In genomic region chr6:14880052-14880451, GRCh38 we compare ENCODE assay signal across 18 cellular contexts.
DNase-seq lines count a peak whose midpoint lies in the region; ATAC-seq, FAIRE-seq and TF ChIP-seq lines count a peak whose summit lies in the region.
"Had no signal": no experiment of that assay in that cellular context is flagged by ENCODE, and none has a peak within 500 bp of the region (broad histone marks: within the 10 kb centered on the region; RNA-seq: fewer than 3 reads in every experiment).

No MANE protein-coding gene starts in this region.

- no peaks in the 10 kb centered on the region for H3K9me3 ChIP-seq in H1 (ENCODE audit: insufficient read depth in 2 of 2, low read depth in 1 of 2, low read length in 1 of 2)
- H3K9me3 ChIP-seq: right lobe of liver had no signal

- TF ChIP-seq POLR2A in H1 (IDR thresholded peaks at IDR 0.05; ENCODE audit: control extremely low read depth in 1 of 2, low read depth in 2 of 2, low read length in 2 of 2): no peak

- DNase-seq in Right ventricle myocardium inferior (ENCODE audit: missing footprints): no peak
- DNase-seq in left cardiac atrium: no peak
- no peak for DNase-seq in H1 (ENCODE audit: low read depth in 1 of 2, low spot score in 2 of 2)
- DNase-seq in midbrain (lab: John Stamatoyannopoulos, UW): peak; percentile 46
- DNase-seq in substantia nigra (lab: John Stamatoyannopoulos, UW): peak in 29 of 49 donors; percentile 6 to 66 (median 24)
- no peak for DNase-seq in NCI-H446 (lab: John Stamatoyannopoulos, UW)
- DNase-seq: activated CD4-positive, alpha-beta T cell treated with anti-CD3 and anti-CD28 coated beads for 1 hour; activated CD8-positive, alpha-beta memory T cell treated with anti-CD3 and anti-CD28 coated beads, Interleukin-2, amount 50 U/mL, for 4 hours; activated naive CD4-positive, alpha-beta T cell treated with anti-CD3 and anti-CD28 coated beads for 36 hours; DND-41; Kasumi-1; NCI-H1417 treated with DMSO at 0.1 percent for 48 hours; right lobe of liver had no signal

- no peak overlapping the region; a peak in 1 of 7 replicates for H3K9ac ChIP-seq in H1 (replicated peaks in 1 of 4; ENCODE audit: extremely low read depth in 1 of 4, low read depth in 3 of 4, low read length in 3 of 4)

- H3K36me3 ChIP-seq in H1 (ENCODE audit: control insufficient read depth in 2 of 4, insufficient read depth in 4 of 4, low read length in 3 of 4): no peaks in the 10 kb centered on the region
- H3K36me3 ChIP-seq: right lobe of liver had no signal

- H2AK5ac ChIP-seq in H1 (ENCODE audit: low read depth, low read length): peak overlapping the region; percentile 61; the same call in 1 of the 2 replicates

- ATAC-seq in Right ventricle myocardium inferior (peak; percentile 24), left cardiac atrium (no peak), HG02571 (IDR thresholded peaks at IDR 0.05; ENCODE audit: unreplicated experiment) (no peak), esophagus mucosa (no peak)
- ATAC-seq: natural killer cell treated with Interleukin-12 subunit alpha and Interleukin-12 subunit beta and Interleukin-15 and Interleukin-18, amount 100 ng/mL, for 72 hours had no signal

- H3K56ac ChIP-seq in H1 (replicated peaks; ENCODE audit: insufficient read length, low read depth, low read length): no peak overlapping the region

- no peak overlapping the region for H4K5ac ChIP-seq in H1 (ENCODE audit: insufficient read length, low read depth, low read length)

- no peaks in the 10 kb centered on the region; a peak in 1 of 4 replicates for H3K79me2 ChIP-seq in H1 (ENCODE audit: control insufficient read depth in 1 of 2, insufficient read depth in 2 of 2, low read length in 2 of 2)

- H2BK5ac ChIP-seq in H1 (ENCODE audit: low read depth, low read length): peak overlapping the region; percentile 74; the same call in 1 of the 2 replicates

- no peak overlapping the region for H2BK15ac ChIP-seq in H1 (ENCODE audit: low read length)

- H3K27ac ChIP-seq in H1 (ENCODE audit: low read depth, low read length) (no peak overlapping the region), substantia nigra (ENCODE audit: low read depth, low read length, poor library complexity, severe bottlenecking) (no peak overlapping the region)
- H3K27ac ChIP-seq: coronary artery had no signal

- peak overlapping the region; percentile 73; the same call in 1 of the 2 replicates for H2BK20ac ChIP-seq in H1 (ENCODE audit: low read length)

- H3K4me1 ChIP-seq in H1 (replicated peaks in 1 of 4; ENCODE audit: control insufficient read depth in 3 of 4, insufficient read depth in 4 of 4, low read length in 3 of 4): peaks cover 3 to 26% (median 18%) of the 10 kb centered on the region in 4 experiments
- H3K4me1 ChIP-seq: right lobe of liver had no signal

- no peak overlapping the region; a peak in 1 of 4 replicates for H3K4me2 ChIP-seq in H1 (ENCODE audit: insufficient read depth in 1 of 2, low read depth in 2 of 2, low read length in 2 of 2)

- H4K20me1 ChIP-seq in H1 (replicated peaks in 1 of 2; ENCODE audit: control insufficient read depth in 1 of 2, insufficient read depth in 2 of 2, low read length in 2 of 2): no peaks in the 10 kb centered on the region

- no peak overlapping the region for H4K8ac ChIP-seq in H1 (ENCODE audit: extremely low read depth, insufficient read depth, low read length)

- 94% methylated on average over 9 of the region's 9 CpGs; no CpG with 5 or more reads in 1 of the 2 experiments for WGBS in H1 (ENCODE audit: extremely low coverage in 1 of 2, insufficient coverage in 1 of 2, insufficient read length in 1 of 2, insufficient replicate concordance in 2 of 2, low coverage in 1 of 2, low lambda C conversion rate in 2 of 2, missing lambda C conversion rate in 1 of 2), 2 experiments

- TF ChIP-seq CTCF in H1 (IDR thresholded peaks at IDR 0.05; ENCODE audit: control extremely low read depth in 1 of 3, insufficient read depth in 1 of 3, low read depth in 1 of 3, low read length in 3 of 3): no peak

- H3K18ac ChIP-seq in H1 (ENCODE audit: extremely low read depth, low read length): peak overlapping the region; percentile 29; the same call in 1 of the 2 replicates

- no peak for TF ChIP-seq EP300 in H1 (IDR thresholded peaks at IDR 0.05; ENCODE audit: borderline replicate concordance in 1 of 2, low read depth in 2 of 2, low read length in 2 of 2)

- CTCF ChIA-PET in H1 (lab: Charles Lee; ENCODE audit: partially characterized antibody): no interaction called here

- no peak overlapping the region for H3K4me3 ChIP-seq in H1 (ENCODE audit: extremely low read depth in 1 of 4, insufficient read depth in 2 of 4, low read depth in 3 of 4, low read length in 4 of 4)
- H3K4me3 ChIP-seq: coronary artery, right lobe of liver had no signal

- H3K23ac ChIP-seq in H1 (ENCODE audit: insufficient read length): no peak overlapping the region

- intact Hi-C loops in Right ventricle myocardium inferior (cut with DNase I): loop anchor here (5.0 kb wide), 1 partner anchor 622 kb away; no protein-coding TSS in a partner anchor
- intact Hi-C loops in left cardiac atrium (cut with DNase I): no loop called here

- H3K27me3 ChIP-seq in H1 (replicated peaks in 1 of 4; ENCODE audit: control insufficient read depth in 3 of 4, extremely low read depth in 1 of 4, insufficient read depth in 3 of 4, low read length in 3 of 4): no peaks in the 10 kb centered on the region
- H3K27me3 ChIP-seq: right lobe of liver had no signal

- peak in 1 of 2 experiments; percentile 8; a peak in 1 of 4 replicates for TF ChIP-seq RAD21 in H1 (IDR thresholded peaks at IDR 0.05 in 1 of 2, conservative IDR thresholded peaks at IDR 0.05 in 1 of 2; ENCODE audit: low read depth in 2 of 2, low read length in 2 of 2)

- no peak overlapping the region for H3K14ac ChIP-seq in H1 (ENCODE audit: insufficient read length)

- H3K23me2 ChIP-seq in H1 (ENCODE audit: low read depth, low read length): 0 out of 2 replicates have a peak, but pooled peaks cover 2% of the 10 kb centered on the region

- POLR2A ChIA-PET in H1 (lab: Charles Lee; ENCODE audit: partially characterized antibody): no interaction called here

- FAIRE-seq in H1 (lab: Jason Lieb, UNC): no peak
- FAIRE-seq: H54 had no signal

- H3K79me1 ChIP-seq in H1 (ENCODE audit: low read depth, low read length): peaks cover 2% of the 10 kb centered on the region; the same call in 1 of the 2 replicates

- peak overlapping the region; percentile 47 for H4K91ac ChIP-seq in H1 (replicated peaks; ENCODE audit: insufficient read length, low read length)

- peak overlapping the region; percentile 1 for H2BK120ac ChIP-seq in H1 (replicated peaks; ENCODE audit: low read depth, low read length)

- H3K4ac ChIP-seq in H1 (replicated peaks; ENCODE audit: insufficient read length, low read depth, low read length): no peak overlapping the region

- H2BK12ac ChIP-seq in H1 (ENCODE audit: low read depth, low read length): peak overlapping the region; percentile 75; the same call in 1 of the 2 replicates

- H2AFZ ChIP-seq in H1 (ENCODE audit: low read length): no peak overlapping the region

TF ChIP-seq in H1, 55 proteins besides CTCF, POLR2A, EP300 and RAD21:
- TF ChIP-seq TAF1 (IDR thresholded peaks at IDR 0.05; ENCODE audit: low read depth, low read length) (no peak), KDM5A (IDR thresholded peaks at IDR 0.05; ENCODE audit: low read length) (no peak), CHD1 (IDR thresholded peaks at IDR 0.05; ENCODE audit: low read depth, low read length) (no peak), SIX5 (IDR thresholded peaks at IDR 0.05; ENCODE audit: low read depth, low read length) (no peak), CEBPB (IDR thresholded peaks at IDR 0.05; ENCODE audit: low read depth, low read length) (no peak), RXRA (IDR thresholded peaks at IDR 0.05; ENCODE audit: insufficient read depth, low read depth, low read length) (no peak), PHF8 (conservative IDR thresholded peaks at IDR 0.05; ENCODE audit: low read depth, low read length) (no peak)
- TF ChIP-seq, protein P1, sequence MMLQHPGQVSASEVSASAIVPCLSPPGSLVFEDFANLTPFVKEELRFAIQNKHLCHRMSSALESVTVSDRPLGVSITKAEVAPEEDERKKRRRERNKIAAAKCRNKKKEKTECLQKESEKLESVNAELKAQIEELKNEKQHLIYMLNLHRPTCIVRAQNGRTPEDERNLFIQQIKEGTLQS (IDR thresholded peaks at IDR 0.05; ENCODE audit: insufficient read depth, low read depth, low read length): no peak

Comparison
In these comparisons a context has a peak if more than half of its experiments do, and no peak if none do; other contexts are left out.
1. DNase-seq: peak in midbrain (single experiment) and substantia nigra (29 of 49); none in Right ventricle myocardium inferior (single experiment), left cardiac atrium (single experiment), H1 (0 of 2) and NCI-H446 (0 of 2).